ENCODE assay signal across 1 cellular context in genomic region chr4:24422644-24423043, GRCh38.
TF ChIP-seq lines count a peak whose summit lies in the region.

No MANE protein-coding gene starts in this region.

TF ChIP-seq in K562, 482 proteins besides CTCF, POLR2A, EP300 and RAD21 (continued from another document):
- no peak for TF ChIP-seq RREB1 (CRISPR knock-in tag; IDR thresholded peaks at IDR 0.05)
- no peak for TF ChIP-seq ZBTB40 (IDR thresholded peaks at IDR 0.05)
- no peak for TF ChIP-seq ZBTB40 (CRISPR knock-in tag; IDR thresholded peaks at IDR 0.05)
